In genomic region chr5:140631831-140632365, GRCh38 we compare ENCODE assay signal across 8 cellular contexts. TPM values are rescaled to one million over a fixed set of nuclear protein-coding genes. Genes with fewer than 3 reads are reported as not detected.
DNase-seq lines count a peak whose midpoint lies in the region; ATAC-seq lines count a peak whose summit lies in the region.

No MANE protein-coding gene starts in this region.

- peak overlapping the region; percentile 27 to 41 (median 35) for H3K4me3 ChIP-seq in skin epidermis

- H3K27me3 Mint-ChIP-seq in activated T-cell treated with anti-CD3 and anti-CD28 coated beads, Interleukin-2, amount 50 U/mL, for 4 hours (ENCODE audit: low read depth) = peaks cover 16% of the 10 kb centered on the region

- H3K36me3 Mint-ChIP-seq in activated T-cell treated with anti-CD3 and anti-CD28 coated beads, Interleukin-2, amount 50 U/mL, for 4 hours (ENCODE audit: insufficient read depth) = no peaks in the 10 kb centered on the region

- H3K4me1 Mint-ChIP-seq in activated T-cell treated with anti-CD3 and anti-CD28 coated beads, Interleukin-2, amount 50 U/mL, for 4 hours (ENCODE audit: low read depth) = peaks cover 28% of the 10 kb centered on the region

- H3K27ac ChIP-seq in skin epidermis = peak overlapping the region; percentile 18 to 86 (median 74)

- peak overlapping the region; percentile 80 for H3K4me3 Mint-ChIP-seq in activated T-cell treated with anti-CD3 and anti-CD28 coated beads, Interleukin-2, amount 50 U/mL, for 4 hours

- intact Hi-C loops in Right ventricle myocardium superior (cut with DNase I) = loop anchor here (5.0 kb wide), 1 partner anchor 60 kb away; no protein-coding TSS in a partner anchor

- DNase-seq in activated gamma-delta T cell treated with Interleukin-2 at 50 U/mL for 16 hours (peak; percentile 15), activated gamma-delta T cell (lab: John Stamatoyannopoulos, UW) (no peak), Right ventricle myocardium superior (peak; percentile 42), iPS-NIHi7 (ENCODE audit: extremely low spot score) (no peak), NOMO-1 treated with DMSO at 0.1 percent for 48 hours (lab: John Stamatoyannopoulos, UW; ENCODE audit: unreplicated experiment) (no peak)
- DNase-seq in activated T-cell treated with anti-CD3 and anti-CD28 coated beads, Interleukin-2, amount 50 U/mL, for 4 hours = peak; percentile 15

- peak; percentile 44 for ATAC-seq in HG03342 (IDR thresholded peaks at IDR 0.05; ENCODE audit: unreplicated experiment)
- peak; percentile 57 to 61 for ATAC-seq in activated T-cell treated with anti-CD3 and anti-CD28 coated beads, Interleukin-2, amount 50 U/mL, for 4 hours
- ATAC-seq in Right ventricle myocardium superior (ENCODE audit: poor library complexity) = peak; percentile 55

- peaks cover 3% of the 10 kb centered on the region for H3K9me3 Mint-ChIP-seq in activated T-cell treated with anti-CD3 and anti-CD28 coated beads, Interleukin-2, amount 50 U/mL, for 4 hours

RNA-seq across cellular contexts. Expression of gene CD14, which starts 1.1 kb away (rescaled TPM):
- total RNA-seq in activated T-cell treated with anti-CD3 and anti-CD28 coated beads, Interleukin-2, amount 50 U/mL, for 4 hours = under 1 TPM; 0.43 to 0.86 (median 0.50) TPM
- 37.7 TPM for total RNA-seq in Right ventricle myocardium superior

RNA-seq across cellular contexts. Expression of gene TMCO6, which starts 7.4 kb away (rescaled TPM):
- total RNA-seq in activated T-cell treated with anti-CD3 and anti-CD28 coated beads, Interleukin-2, amount 50 U/mL, for 4 hours = 10 to 100 TPM; 16.5 to 20.6 (median 20.0) TPM
- total RNA-seq in Right ventricle myocardium superior = 4.0 TPM

RNA-seq across cellular contexts. Expression of gene NDUFA2, which starts 15.5 kb away (rescaled TPM):
- total RNA-seq in activated T-cell treated with anti-CD3 and anti-CD28 coated beads, Interleukin-2, amount 50 U/mL, for 4 hours = 10 to 100 TPM; 68.6 to 78.2 (median 72.5) TPM
- 155 TPM for total RNA-seq in Right ventricle myocardium superior

RNA-seq across cellular contexts. Expression of gene IK, which starts 15.7 kb away (rescaled TPM):
- total RNA-seq in activated T-cell treated with anti-CD3 and anti-CD28 coated beads, Interleukin-2, amount 50 U/mL, for 4 hours = 100 to 1,000 TPM; 102 to 110 (median 106) TPM
- 59.9 TPM for total RNA-seq in Right ventricle myocardium superior

RNA-seq across cellular contexts. Expression of gene WDR55, which starts 32.8 kb away (rescaled TPM):
- 10 to 100 TPM; 47.7 to 50.0 (median 49.5) TPM for total RNA-seq in activated T-cell treated with anti-CD3 and anti-CD28 coated beads, Interleukin-2, amount 50 U/mL, for 4 hours
- total RNA-seq in Right ventricle myocardium superior = 11.2 TPM

Comparison
In these comparisons a context has a peak if more than half of its experiments do, and no peak if none do; other contexts are left out.
1. DNase-seq: peak in activated gamma-delta T cell treated with Interleukin-2 at 50 U/mL for 16 hours (single experiment), activated T-cell treated with anti-CD3 and anti-CD28 coated beads, Interleukin-2, amount 50 U/mL, for 4 hours (single experiment) and Right ventricle myocardium superior (single experiment); none in activated gamma-delta T cell (single experiment), iPS-NIHi7 (single experiment) and NOMO-1 treated with DMSO at 0.1 percent for 48 hours (single experiment).
2. RNA of gene CD14, which starts 1.1 kb away (total RNA-seq): 37.7 TPM in Right ventricle myocardium superior (single experiment); 0.43 to 0.86 TPM in activated T-cell treated with anti-CD3 and anti-CD28 coated beads, Interleukin-2, amount 50 U/mL, for 4 hours; every median in the first group is over 10 times any median in the second.
3. Peak in every context shown above with its lines, with median percentiles within 50 percentile points of each other: ATAC-seq.